In the genomic region with DNA sequence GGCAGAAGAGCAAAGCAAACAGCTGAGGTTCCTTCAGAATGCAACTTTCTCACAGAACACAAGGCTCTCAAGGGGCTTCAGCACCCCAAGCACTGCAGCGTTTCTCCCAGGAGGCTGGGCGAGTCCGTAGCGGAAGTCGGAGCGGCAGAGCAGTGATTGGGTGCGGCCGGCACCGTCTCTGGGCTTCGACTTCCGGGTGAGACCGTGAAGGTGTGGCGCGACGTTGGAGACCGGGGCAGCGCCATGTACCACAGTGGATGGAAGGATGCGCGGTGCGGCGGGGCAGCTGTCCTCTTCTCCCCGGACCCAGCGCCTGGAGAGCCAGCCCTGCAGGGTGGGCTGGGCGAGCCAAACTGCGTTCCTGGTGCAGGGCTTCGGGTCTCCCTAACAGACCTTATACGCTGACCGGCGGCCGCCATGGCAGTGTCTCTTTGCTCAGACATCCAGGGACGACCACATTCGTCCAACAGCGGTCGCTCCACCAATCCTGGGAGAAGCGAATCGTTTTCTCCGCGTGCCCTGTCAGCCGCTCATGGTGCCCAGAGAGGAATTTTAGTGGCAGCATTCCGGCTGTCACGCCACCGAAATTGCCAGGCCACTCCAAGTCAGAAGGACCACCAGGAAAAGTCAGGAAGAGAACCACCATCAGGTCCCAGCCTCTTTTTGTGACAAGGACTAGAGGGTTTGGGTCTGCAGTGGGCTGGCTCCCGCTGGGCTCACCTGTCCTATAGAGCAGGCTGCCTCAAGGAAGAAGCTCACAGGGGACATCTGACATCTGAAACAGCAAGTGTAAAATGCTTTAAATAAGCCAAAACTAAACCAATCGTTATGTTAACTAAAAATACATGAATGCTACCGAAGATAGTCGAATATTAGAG, we compare ENCODE assay signal across 8 cellular contexts. TPM values are rescaled to one million over a fixed set of nuclear protein-coding genes. Genes with fewer than 3 reads are reported as not detected.
DNase-seq lines count a peak whose midpoint lies in the region; ATAC-seq, FAIRE-seq and TF ChIP-seq lines count a peak whose summit lies in the region.

No MANE protein-coding gene starts in this region.

- peak overlapping the region; percentile 90 for H3K4me3 Mint-ChIP-seq in natural killer cell
- peak overlapping the region; percentile 94 to 95 for H3K4me3 Mint-ChIP-seq in stimulated activated naive B cell treated with anti-CD40 and anti-IgM and Interleukin-4, amounts not matched to agents 10 μg/mL and 1 μg/mL and 100 μg/mL, for 72 hours

- no peaks in the 10 kb centered on the region for H3K79me2 ChIP-seq in HepG2 (ENCODE audit: insufficient read depth, low read length)

- no peak overlapping the region for H3K4me2 ChIP-seq in HepG2 (ENCODE audit: low read depth, low read length)

- in situ Hi-C loops in HepG2 (cut with HindIII; ENCODE audit: extremely low pct_ligation_motif_present, low pct_unique_long_range_greater_than_20kb): no loop called here

- H3K27me3 ChIP-seq in liver (ENCODE audit: control insufficient read depth in 4 of 4, insufficient read depth in 4 of 4, low read length in 3 of 4) (peaks cover 0 to 5% (median 0%) of the 10 kb centered on the region in 4 donors), HepG2 (ENCODE audit: control insufficient read depth in 1 of 2, insufficient read depth in 2 of 2, low read length in 2 of 2) (no peaks in the 10 kb centered on the region)

- intact Hi-C loops in HepG2 (cut with micrococcal nuclease; ENCODE audit: unreplicated experiment) (no loop called here), natural killer cell (cut with micrococcal nuclease) (no loop called here)

- peaks cover 0 to 8% (median 2%) of the 10 kb centered on the region in 4 donors for H3K4me1 ChIP-seq in liver (ENCODE audit: control insufficient read depth in 4 of 4, insufficient read depth in 4 of 4, low read length in 3 of 4)
- peaks cover 11% of the 10 kb centered on the region for H3K4me1 ChIP-seq in HepG2 (ENCODE audit: insufficient read depth, low read length)

- CTCF ChIA-PET in HepG2 (lab: Yijun Ruan, JAX; ENCODE audit: low intra/inter-chr PET ratio, low total read pairs): no interaction called here

- TF ChIP-seq CTCF in liver (IDR thresholded peaks at IDR 0.05; ENCODE audit: low read depth, low read length, missing input control) (no peak), HepG2 (CRISPR knock-in tag; IDR thresholded peaks at IDR 0.05) (no peak), natural killer cell (IDR thresholded peaks at IDR 0.05) (no peak)

- TF ChIP-seq RAD21 in liver (IDR thresholded peaks at IDR 0.05) (no peak), HepG2 (CRISPR knock-in tag; IDR thresholded peaks at IDR 0.05) (no peak)

- peaks cover 6 to 17% of the 10 kb centered on the region in 2 donors for H3K27me3 Mint-ChIP-seq in natural killer cell (ENCODE audit: low read depth in 2 of 2)
- H3K27me3 Mint-ChIP-seq in stimulated activated naive B cell treated with anti-CD40 and anti-IgM and Interleukin-4, amounts not matched to agents 10 μg/mL and 1 μg/mL and 100 μg/mL, for 72 hours: peaks cover 2 to 13% of the 10 kb centered on the region in 2 donors

- H3K27ac ChIP-seq in liver (ENCODE audit: low read depth in 1 of 2, low read length in 2 of 2) (no peak overlapping the region), HepG2 (ENCODE audit: extremely low read length, insufficient read depth, low read length) (no peak overlapping the region)

- H3K9me3 Mint-ChIP-seq in natural killer cell: peaks cover 0 to 4% of the 10 kb centered on the region in 2 donors
- H3K9me3 Mint-ChIP-seq in stimulated activated naive B cell treated with anti-CD40 and anti-IgM and Interleukin-4, amounts not matched to agents 10 μg/mL and 1 μg/mL and 100 μg/mL, for 72 hours: peaks cover 2 to 4% of the 10 kb centered on the region in 2 donors

- H3K36me3 ChIP-seq in liver (ENCODE audit: control insufficient read depth in 4 of 4, insufficient read depth in 3 of 4, low read depth in 1 of 4, low read length in 3 of 4): no peaks in the 10 kb centered on the region
- no peaks in the 10 kb centered on the region for H3K36me3 ChIP-seq in HepG2 (replicated peaks in 1 of 2; ENCODE audit: control insufficient read depth in 1 of 2, insufficient read depth in 2 of 2, low read length in 2 of 2)

- FAIRE-seq in HepG2 (lab: Jason Lieb, UNC): no peak

- TF ChIP-seq EP300 in HepG2 (IDR thresholded peaks at IDR 0.05; ENCODE audit: low read depth in 2 of 2, low read length in 2 of 2): no peak
- TF ChIP-seq EP300 in HepG2 (CRISPR knock-in tag; IDR thresholded peaks at IDR 0.05; ENCODE audit: borderline replicate concordance): no peak

- POLR2A ChIA-PET in HepG2 (lab: Yijun Ruan, JAX): no interaction called here

- H2AFZ ChIP-seq in HepG2 (ENCODE audit: low read length): no peak overlapping the region

- WGBS in liver: 10% methylated on average over 46 of the region's 46 CpGs
- WGBS in HepG2 (ENCODE audit: low lambda C conversion rate): 71% methylated on average over 33 of the region's 46 CpGs

- ATAC-seq in HepG2 (no peak), HG03103 (IDR thresholded peaks at IDR 0.05; ENCODE audit: low read depth, unreplicated experiment) (peak; percentile 100), natural killer cell (peak; percentile 95 to 99 (median 99))
- peak; percentile 100 for ATAC-seq in stimulated activated naive B cell treated with anti-CD40 and anti-IgM and Interleukin-4, amounts not matched to agents 10 μg/mL and 1 μg/mL and 100 μg/mL, for 72 hours (replicated peaks)

- no peak for TF ChIP-seq POLR2A in HepG2 (IDR thresholded peaks at IDR 0.05; ENCODE audit: insufficient read depth in 1 of 2, low read depth in 2 of 2, low read length in 2 of 2)

- H3K9me3 ChIP-seq in liver (ENCODE audit: control insufficient read depth in 4 of 4, low read length in 3 of 4) (no peaks in the 10 kb centered on the region), HepG2 (ENCODE audit: low read length) (no peaks in the 10 kb centered on the region)

- H3K36me3 Mint-ChIP-seq in natural killer cell: peaks cover 7% of the 10 kb centered on the region
- peaks cover 14 to 17% of the 10 kb centered on the region in 2 donors for H3K36me3 Mint-ChIP-seq in stimulated activated naive B cell treated with anti-CD40 and anti-IgM and Interleukin-4, amounts not matched to agents 10 μg/mL and 1 μg/mL and 100 μg/mL, for 72 hours

- peaks cover 17% of the 10 kb centered on the region in 2 donors for H3K4me1 Mint-ChIP-seq in natural killer cell
- H3K4me1 Mint-ChIP-seq in stimulated activated naive B cell treated with anti-CD40 and anti-IgM and Interleukin-4, amounts not matched to agents 10 μg/mL and 1 μg/mL and 100 μg/mL, for 72 hours: peaks cover 9 to 17% of the 10 kb centered on the region in 2 donors

- H3K4me3 ChIP-seq in liver (ENCODE audit: low read depth in 1 of 3, low read length in 3 of 3): peak overlapping the region; percentile 44 to 61 (median 54)
- H3K4me3 ChIP-seq in HepG2 (replicated peaks in 1 of 3; ENCODE audit: insufficient read depth in 1 of 3, low read depth in 2 of 3, low read length in 3 of 3): no peak overlapping the region

- H3K9ac ChIP-seq in liver (ENCODE audit: low read depth in 1 of 2, low read length in 2 of 2) (no peak overlapping the region), HepG2 (ENCODE audit: insufficient read depth, low read depth, low read length) (no peak overlapping the region)

- no peak for DNase-seq in HepG2 (ENCODE audit: low spot score)
- peak; percentile 59 for DNase-seq in NCI-H82 treated with DMSO at 0.1 percent for 48 hours (lab: John Stamatoyannopoulos, UW; ENCODE audit: unreplicated experiment)
- DNase-seq in activated T-cell treated with anti-CD3 and anti-CD28 coated beads, Interleukin-2, amount 50 U/mL, for 48 hours: peak; percentile 84 to 86
- peak; percentile 72 for DNase-seq in fibroblast of gingiva (ENCODE audit: low read depth)
- peak; percentile 61 for DNase-seq in natural killer cell
- DNase-seq in stimulated activated naive B cell treated with anti-CD40 and anti-IgM and Interleukin-4, amounts not matched to agents 10 μg/mL and 1 μg/mL and 100 μg/mL, for 72 hours: peak; percentile 82

- H4K20me1 ChIP-seq in HepG2 (ENCODE audit: insufficient read depth, low read length): no peaks in the 10 kb centered on the region

- BruUV-seq in HepG2 (replicated peaks; lab: Mats Ljungman, UMichigan): no TSS peak

- peak overlapping the region; percentile 67 to 81 for H3K27ac Mint-ChIP-seq in natural killer cell
- peak overlapping the region; percentile 89 for H3K27ac Mint-ChIP-seq in stimulated activated naive B cell treated with anti-CD40 and anti-IgM and Interleukin-4, amounts not matched to agents 10 μg/mL and 1 μg/mL and 100 μg/mL, for 72 hours

TF ChIP-seq in liver, 16 proteins besides CTCF, POLR2A, EP300 and RAD21 (continues in another document):
- TF ChIP-seq GABPA (IDR thresholded peaks at IDR 0.05 in 1 of 2, conservative IDR thresholded peaks at IDR 0.05 in 1 of 2) (peak; percentile 73 to 87), YY1 (IDR thresholded peaks at IDR 0.05) (peak; percentile 27)

RNA-seq across cellular contexts. Expression of gene TRIM61, which starts 20.5 kb away (rescaled TPM):
- 1 to 10 TPM in 1 of 2 donors, under 1 TPM in 1; 0.50 to 1.4 TPM for total RNA-seq in liver
- under 1 TPM; 0.13 to 0.46 TPM for polyA plus RNA-seq in liver
- total RNA-seq in HepG2 (2016; rRNA removed; fragmentation: Illumina TruSeq; extraction: Trizol): not detected in 2 replicates
- total RNA-seq in HepG2 (2016; cell fraction: cytosol; rRNA removed; fragmentation: Illumina TruSeq; extraction: Trizol; ENCODE audit: low read depth): not detected in 2 replicates
- not detected in 2 replicates for total RNA-seq in HepG2 (2016; cell fraction: insoluble cytoplasmic fraction; rRNA removed; fragmentation: Illumina TruSeq; extraction: Trizol)
- total RNA-seq in HepG2 (2016; cell fraction: membrane; rRNA removed; fragmentation: Illumina TruSeq; extraction: Trizol): not detected in 2 replicates
- 0.38 TPM in 1 of 2 replicates, not detected in the other for total RNA-seq in HepG2 (2016; cell fraction: nucleus; rRNA removed; fragmentation: Illumina TruSeq; extraction: Trizol)
- not detected in 2 replicates for polyA plus RNA-seq in HepG2 (2011; rRNA removed)
- polyA plus RNA-seq in HepG2 (2011; cell fraction: cytosol; rRNA removed): not detected in 2 replicates
- polyA plus RNA-seq in HepG2 (2011; cell fraction: nucleus; rRNA removed): not detected in 2 replicates
- not detected in 2 replicates for polyA plus RNA-seq in HepG2 (2012)
- polyA plus RNA-seq in HepG2 (2016; cell fraction: cytosol; fragmentation: Illumina TruSeq; extraction: Trizol; ENCODE audit: low read depth): not detected in 2 replicates
- not detected in 2 replicates for polyA plus RNA-seq in HepG2 (2016; cell fraction: insoluble cytoplasmic fraction; fragmentation: Illumina TruSeq; extraction: Trizol; ENCODE audit: low read depth)
- not detected in 2 replicates for polyA plus RNA-seq in HepG2 (2016; cell fraction: membrane; fragmentation: Illumina TruSeq; extraction: Trizol; ENCODE audit: low read depth)
- polyA plus RNA-seq in HepG2 (2016; cell fraction: nucleus; fragmentation: Illumina TruSeq; extraction: Trizol; ENCODE audit: insufficient read depth, low read depth): not detected in 2 replicates
- polyA minus RNA-seq in HepG2 (2011; rRNA and poly(A)+ RNA removed; ENCODE audit: low replicate concordance): not detected in 2 replicates
- polyA minus RNA-seq in HepG2 (2011; cell fraction: cytosol; rRNA and poly(A)+ RNA removed): not detected in 2 replicates
- not detected in 2 replicates for polyA minus RNA-seq in HepG2 (2011; cell fraction: nucleus; rRNA and poly(A)+ RNA removed)
- 1 to 10 TPM; 1.1 to 2.0 (median 1.2) TPM for total RNA-seq in natural killer cell

Comparison
In these comparisons a context has a peak if more than half of its experiments do, and no peak if none do; other contexts are left out.
1. H3K4me3 ChIP-seq: peak in liver (3 of 3); none in HepG2 (0 of 3).